In the genomic region with DNA sequence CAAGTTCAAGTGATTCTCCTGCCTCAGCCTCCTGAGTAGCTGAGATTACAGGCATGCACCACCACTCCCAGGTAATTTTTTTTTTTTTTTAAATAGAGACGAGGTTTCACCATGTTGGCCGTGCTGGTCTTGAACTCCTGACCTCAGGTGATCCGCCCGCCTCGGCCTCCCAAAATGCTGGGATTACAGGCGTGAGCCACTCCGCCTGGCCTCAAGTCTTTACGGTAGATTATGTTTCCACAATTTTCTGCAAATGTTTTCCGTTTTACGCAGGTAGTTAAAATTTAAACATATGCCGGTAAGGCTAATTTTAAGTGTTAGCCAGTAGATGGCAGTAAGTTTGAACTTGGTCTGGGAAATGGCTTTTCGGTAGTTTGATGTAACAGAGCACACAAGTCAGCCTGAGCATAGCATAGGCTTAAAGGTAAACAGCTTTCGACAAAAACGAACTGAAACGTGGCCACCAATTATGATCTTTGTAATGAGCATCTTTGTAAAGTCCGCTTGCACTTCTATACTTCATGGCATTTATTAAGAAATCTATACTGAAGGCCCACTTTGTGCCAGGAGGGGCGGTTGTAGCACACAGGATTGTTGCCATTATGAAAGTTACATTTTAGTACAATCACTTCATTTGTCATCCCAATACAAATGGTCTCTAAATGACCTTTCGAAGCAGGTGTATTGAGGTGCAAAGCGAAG, we compare ENCODE assay signal across 8 cellular contexts. TPM values are rescaled to one million over a fixed set of nuclear protein-coding genes. Genes with fewer than 3 reads are reported as not detected.
DNase-seq lines count a peak whose midpoint lies in the region; ATAC-seq and TF ChIP-seq lines count a peak whose summit lies in the region.

No MANE protein-coding gene starts in this region.

- H3K27ac ChIP-seq in DOHH2 (ENCODE audit: low read depth, low read length) = no peak overlapping the region
- no peak overlapping the region for H3K27ac ChIP-seq in neural progenitor cell

- H3K9me3 ChIP-seq in DOHH2 (ENCODE audit: control insufficient read depth, insufficient read depth, low read length) (peaks cover 6% of the 10 kb centered on the region), neural progenitor cell (ENCODE audit: low read depth) (no peaks in the 10 kb centered on the region)

- CTCF ChIA-PET in T-cell (lab: Charles Lee) = interaction anchor here (0.5 to 1.5 kb wide), 13 partner anchors 16 to 551 kb away, joined by 3 to 9 read pairs (median 3); partner anchors contain the start of gene TBC1D19 (in 1 of the 2)

- ATAC-seq in GM19395 (IDR thresholded peaks at IDR 0.05; ENCODE audit: unreplicated experiment) = peak; percentile 83
- peak; percentile 23 to 65 (median 48) for ATAC-seq in T-cell (replicated peaks in 1 of 4)
- ATAC-seq in HG03095 (IDR thresholded peaks at IDR 0.05; ENCODE audit: unreplicated experiment) = no peak

- H3K4me1 ChIP-seq in DOHH2 (ENCODE audit: control insufficient read depth, low read length) (peaks cover 13% of the 10 kb centered on the region), neural progenitor cell (no peaks in the 10 kb centered on the region)

- H3K36me3 ChIP-seq in DOHH2 (ENCODE audit: control insufficient read depth, low read length) = no peaks in the 10 kb centered on the region
- H3K36me3 ChIP-seq in neural progenitor cell = no peaks in the 10 kb centered on the region

- H3K4me3 Mint-ChIP-seq in T-cell (peak overlapping the region; percentile 43 to 60 (median 59)), neural progenitor cell (no peak overlapping the region)

- H3K9me3 Mint-ChIP-seq in T-cell (no peaks in the 10 kb centered on the region), neural progenitor cell (peaks cover 3% of the 10 kb centered on the region)

- no peak overlapping the region for H2AFZ ChIP-seq in neural progenitor cell (replicated peaks)

- H3K9me2 ChIP-seq in DOHH2 (replicated peaks; ENCODE audit: control insufficient read depth, low read length) = no peaks in the 10 kb centered on the region

- peaks cover 15 to 19% (median 16%) of the 10 kb centered on the region in 3 donors for H3K4me1 Mint-ChIP-seq in T-cell
- peaks cover 3% of the 10 kb centered on the region for H3K4me1 Mint-ChIP-seq in neural progenitor cell

- no peaks in the 10 kb centered on the region for H3K27me3 ChIP-seq in DOHH2 (ENCODE audit: control insufficient read depth, low read length)
- no peaks in the 10 kb centered on the region for H3K27me3 ChIP-seq in neural progenitor cell

- H3K36me3 Mint-ChIP-seq in T-cell = no peaks in the 10 kb centered on the region
- H3K36me3 Mint-ChIP-seq in neural progenitor cell = no peaks in the 10 kb centered on the region

- H3K27me3 Mint-ChIP-seq in T-cell = no peaks in the 10 kb centered on the region
- H3K27me3 Mint-ChIP-seq in neural progenitor cell (ENCODE audit: insufficient read depth, low read depth) = peaks cover 4% of the 10 kb centered on the region

- DNase-seq in LoVo (ENCODE audit: low spot score) = peak; percentile 63
- DNase-seq in T-cell = peak in 2 of 34 experiments; percentile 12 to 19
- peak; percentile 66 for DNase-seq in fibroblast of gingiva (ENCODE audit: low read depth)
- peak; percentile 46 for DNase-seq in neural progenitor cell (ENCODE audit: low spot score)
- no peak for DNase-seq in cortex of kidney (lab: John Stamatoyannopoulos, UW)

- H3K27ac Mint-ChIP-seq in T-cell (no peak overlapping the region), neural progenitor cell (no peak overlapping the region)

- H3K4me3 ChIP-seq in DOHH2 (ENCODE audit: low read length) = no peak overlapping the region
- H3K4me3 ChIP-seq in neural progenitor cell = no peak overlapping the region

- H4K20me1 ChIP-seq in DOHH2 (ENCODE audit: control insufficient read depth, insufficient read depth, low read depth, low read length) = no peaks in the 10 kb centered on the region
- no peaks in the 10 kb centered on the region for H4K20me1 ChIP-seq in neural progenitor cell (ENCODE audit: low read depth)

- H3F3A ChIP-seq in DOHH2 (ENCODE audit: control insufficient read depth, insufficient read depth) (peaks cover 3% of the 10 kb centered on the region; the same call in 1 of the 2 replicates), neural progenitor cell (ENCODE audit: low read depth) (no peaks in the 10 kb centered on the region)

- POLR2A ChIA-PET in T-cell (lab: Charles Lee) = no interaction called here

- no peak overlapping the region for H3K9ac ChIP-seq in neural progenitor cell

- H3K4me2 ChIP-seq in DOHH2 (ENCODE audit: low read length) (peak overlapping the region; percentile 52), neural progenitor cell (no peak overlapping the region)

- H3K79me2 ChIP-seq in DOHH2 (ENCODE audit: control insufficient read depth, low read length) = no peaks in the 10 kb centered on the region
- H3K79me2 ChIP-seq in neural progenitor cell (ENCODE audit: low read depth) = no peaks in the 10 kb centered on the region

- TF ChIP-seq CTCF in DOHH2 (IDR thresholded peaks at IDR 0.05; ENCODE audit: low read depth, low read length, poor library complexity, severe bottlenecking) (peak; percentile 70), neural progenitor cell (IDR thresholded peaks at IDR 0.05) (peak; percentile 68)

RNA-seq across cellular contexts. Expression of gene CCKAR, which starts 31.1 kb away (rescaled TPM):
- total RNA-seq in T-cell (not detected), neural progenitor cell (ENCODE audit: low replicate concordance) (not detected in 2 replicates)
